In genomic region chr20:64079273-64080012, GRCh38 we compare ENCODE assay signal across 8 cellular contexts. TPM values are rescaled to one million over a fixed set of nuclear protein-coding genes. Genes with fewer than 3 reads are reported as not detected.
A peak's percentile ranks its signal among the peaks of the same experiment; 100 is the strongest.
DNase-seq lines count a peak whose midpoint lies in the region; ATAC-seq and TF ChIP-seq lines count a peak whose summit lies in the region.

RGS19 (minus strand) TSS chr20:64079518; CDS start chr20:64076886, 2,632 bp downstream.

- H3K27ac Mint-ChIP-seq in Caco-2 (ENCODE audit: unreplicated experiment), result peak within 1 kb of the TSS; percentile 75

- CTCF ChIA-PET in Caco-2 (lab: Charles Lee), result interaction anchor here (0.5 to 1.9 kb wide), 12 partner anchors 10 to 548 kb away, joined by 3 to 15 read pairs (median 4); partner anchors contain the start of genes HELZ2, PRPF6 and TCEA2

- DNase-seq in Caco-2 (peak; percentile 91 to 98), Kasumi-1 (lab: John Stamatoyannopoulos, UW) (peak; percentile 91 to 94), ascending aorta (ENCODE audit: low spot score in 2 of 2) (peak in 1 of 2 donors; percentile 83), left ventricle myocardium superior (peak; percentile 90), prostate gland (ENCODE audit: low spot score) (peak; percentile 75), NCI-H1048 (lab: John Stamatoyannopoulos, UW) (no peak)

- BruUV-seq in Caco-2 (replicated peaks; lab: Mats Ljungman, UMichigan), result no TSS peak

- peaks cover 22% of the 10 kb centered on the region for H3K4me1 Mint-ChIP-seq in Caco-2 (ENCODE audit: low read depth, unreplicated experiment)

- H3K27ac ChIP-seq in ascending aorta (peak within 1 kb of the TSS; percentile 73 to 78), prostate gland (peak within 1 kb of the TSS; percentile 68 to 76)

- H3K27me3 Mint-ChIP-seq in Caco-2 (ENCODE audit: insufficient read depth, unreplicated experiment), result peaks cover 4% of the 10 kb centered on the region

- ATAC-seq in GM21381 (IDR thresholded peaks at IDR 0.05; ENCODE audit: unreplicated experiment) (peak; percentile 44), left ventricle myocardium superior (peak; percentile 70)

- peak within 1 kb of the TSS; percentile 88 for H3K4me3 Mint-ChIP-seq in Caco-2 (ENCODE audit: unreplicated experiment)

- POLR2A ChIA-PET in Caco-2 (lab: Charles Lee), result interaction anchor here (0.5 to 1.8 kb wide), 9 partner anchors 17 to 1285 kb away, joined by 3 to 10 read pairs (median 4); partner anchors contain the start of genes ARFGAP1, PRPF6 and TCEA2

- WGBS in prostate gland, result under 1% methylated on average over 32 of the region's 73 CpGs

- intact Hi-C loops in Caco-2 (cut with micrococcal nuclease; ENCODE audit: unreplicated experiment), result loop anchor here (2.0 kb wide), 1 partner anchor 17 kb away; the partner anchor contains the start of gene TCEA2
- intact Hi-C loops in T-helper 1 cell treated with Interleukin-12 subunit alpha and Interleukin-12 subunit beta and Interleukin-4 antibody, amounts not matched to agents 30 ng/mL and 1 ng/mL, for 36 hours (cut with micrococcal nuclease), result loop anchor here (1.0 to 5.0 kb wide), 7 partner anchors 16 to 1692 kb away; partner anchors contain the start of genes C20orf204, FNDC11, GMEB2 and PTK6
- intact Hi-C loops in ascending aorta (cut with DNase I), result loop anchor here (5.0 kb wide), 1 partner anchor 43 kb away; no protein-coding TSS in a partner anchor
- intact Hi-C loops in left ventricle myocardium superior (cut with micrococcal nuclease), result no loop called here
- intact Hi-C loops in prostate gland (cut with DNase I), result no loop called here

- TF ChIP-seq POLR2A in prostate gland (IDR thresholded peaks at IDR 0.05), result no peak

- peaks cover 32% of the 10 kb centered on the region for H3K4me1 ChIP-seq in Caco-2
- peaks cover 17 to 30% of the 10 kb centered on the region in 2 donors for H3K4me1 ChIP-seq in ascending aorta
- peaks cover 9% of the 10 kb centered on the region for H3K4me1 ChIP-seq in prostate gland (replicated peaks)

- H3K27me3 ChIP-seq in Caco-2 (replicated peaks; ENCODE audit: control insufficient read depth, insufficient read depth, low read length), result peaks cover 2% of the 10 kb centered on the region
- H3K27me3 ChIP-seq in ascending aorta, result peaks cover 7% of the 10 kb centered on the region
- no peaks in the 10 kb centered on the region for H3K27me3 ChIP-seq in prostate gland (replicated peaks; ENCODE audit: insufficient read depth)

- H3K36me3 ChIP-seq in Caco-2 (ENCODE audit: control insufficient read depth, insufficient read depth, low read length) (no peaks in the 10 kb centered on the region), ascending aorta (peaks cover under 1 to 2% of the 10 kb centered on the region in 2 donors), prostate gland (no peaks in the 10 kb centered on the region)

- H3K36me3 Mint-ChIP-seq in Caco-2 (ENCODE audit: insufficient read depth, unreplicated experiment), result peaks cover 5% of the 10 kb centered on the region

- TF ChIP-seq CTCF in Caco-2 (IDR thresholded peaks at IDR 0.05; ENCODE audit: insufficient read depth in 1 of 2, low read depth in 1 of 2, low read length in 1 of 2, severe bottlenecking in 1 of 2, unreplicated experiment in 1 of 2), result peak in 1 of 2 experiments; percentile 18
- TF ChIP-seq CTCF in ascending aorta (IDR thresholded peaks at IDR 0.05), result no peak
- TF ChIP-seq CTCF in prostate gland (IDR thresholded peaks at IDR 0.05), result no peak

- no peaks in the 10 kb centered on the region for H3K9me3 Mint-ChIP-seq in Caco-2 (ENCODE audit: unreplicated experiment)

- H3K4me3 ChIP-seq in Caco-2 (ENCODE audit: low read depth, low read length) (peak within 1 kb of the TSS; percentile 96), ascending aorta (peak within 1 kb of the TSS; percentile 63 to 90), prostate gland (peak within 1 kb of the TSS; percentile 57 to 72)

- H3K9me3 ChIP-seq in Caco-2 (no peaks in the 10 kb centered on the region), ascending aorta (no peaks in the 10 kb centered on the region), prostate gland (no peaks in the 10 kb centered on the region)

RNA-seq across cellular contexts. Expression of gene RGS19, which starts in this region (rescaled TPM):
- total RNA-seq in Caco-2 (2022), result 29.3 and 34.3 TPM in 2 replicates
- total RNA-seq in T-helper 1 cell treated with Interleukin-12 subunit alpha and Interleukin-12 subunit beta and Interleukin-4 antibody, amounts not matched to agents 30 ng/mL and 1 ng/mL, for 36 hours, result 99.2 and 101 TPM in 2 replicates
- total RNA-seq in ascending aorta, result 109 TPM
- 5.4 TPM for total RNA-seq in left ventricle myocardium superior
- 10 to 100 TPM; 13.3 to 15.1 TPM for total RNA-seq in prostate gland

Comparison
In these comparisons a context has a peak if more than half of its experiments do, and no peak if none do; other contexts are left out.
1. intact Hi-C loops: an anchor here in Caco-2 (2.0 kb wide), T-helper 1 cell treated with Interleukin-12 subunit alpha and Interleukin-12 subunit beta and Interleukin-4 antibody, amounts not matched to agents 30 ng/mL and 1 ng/mL, for 36 hours (1.0 to 5.0 kb wide) and ascending aorta (5.0 kb wide); none called in left ventricle myocardium superior and prostate gland.